Comparison of ENCODE assay signal across 14 cellular contexts in the genomic region with DNA sequence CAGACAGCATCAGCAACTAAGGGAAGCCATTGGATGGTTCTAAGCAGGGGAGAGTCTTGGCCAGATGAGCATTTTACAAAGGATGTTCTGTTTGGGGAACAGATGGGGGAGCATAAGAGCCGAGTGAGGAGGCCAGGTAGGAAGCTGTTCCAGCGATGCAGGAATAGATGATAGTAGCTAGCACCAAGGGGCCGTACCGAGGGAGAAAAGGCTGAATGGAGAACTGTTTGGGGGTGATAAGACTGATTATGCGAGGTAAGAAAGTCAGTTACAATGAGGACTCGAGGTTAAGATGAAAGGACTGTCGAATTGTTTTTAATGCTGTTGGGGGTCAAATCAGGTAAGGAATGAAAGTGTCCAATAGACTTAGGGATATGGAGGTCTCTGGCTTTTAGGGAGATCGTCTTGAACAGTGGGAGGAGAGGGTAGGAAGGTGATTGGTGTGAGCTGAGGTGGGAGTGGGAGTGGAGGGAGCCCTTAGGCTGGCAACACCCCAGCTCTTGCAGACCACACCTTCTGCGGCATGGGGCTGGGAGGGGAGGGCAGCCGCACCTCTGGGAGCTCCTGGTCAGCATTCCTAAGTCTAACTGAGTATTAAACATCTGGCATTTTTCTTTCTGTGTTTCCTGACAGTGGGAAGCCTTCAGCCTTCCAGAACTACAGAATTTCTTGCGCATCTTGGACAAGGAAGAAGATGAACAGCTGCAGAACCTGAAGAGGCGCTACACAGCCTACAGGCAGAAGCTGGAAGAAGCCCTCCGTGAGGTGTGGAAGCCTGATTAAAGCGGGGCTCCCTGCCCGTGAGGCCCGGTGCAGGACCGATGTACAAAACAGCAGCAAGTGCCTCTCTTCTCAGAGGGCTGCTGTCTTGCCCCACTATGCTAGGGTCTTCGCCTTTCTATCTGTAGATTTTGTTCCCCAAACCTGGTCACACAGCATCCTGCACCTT.
DNase-seq lines count a peak whose midpoint lies in the region; ATAC-seq and TF ChIP-seq lines count a peak whose summit lies in the region.
"Had no signal": no experiment of that assay in that cellular context is flagged by ENCODE, and none has a peak within 500 bp of the region (broad histone marks: within the 10 kb centered on the region; RNA-seq: fewer than 3 reads in every experiment).

No MANE protein-coding gene starts in this region.

- H3K27me3 ChIP-seq in hepatocyte (no peaks in the 10 kb centered on the region), subcutaneous abdominal adipose tissue (ENCODE audit: control insufficient read depth in 5 of 5, insufficient read depth in 4 of 5, low read length in 5 of 5) (no peaks in the 10 kb centered on the region)

- no peak for DNase-seq in activated naive CD4-positive, alpha-beta T cell treated with anti-CD3 and anti-CD28 coated beads, Interleukin-2, amount 50 U/mL, for 16 hours
- DNase-seq in activated B cell treated with CpG ODN at 0.5 μM for 24 hours (no peak), hepatocyte (ENCODE audit: low spot score) (no peak), substantia nigra (lab: John Stamatoyannopoulos, UW) (no peak), NCI-H187 treated with DMSO at 0.1 percent for 48 hours (lab: John Stamatoyannopoulos, UW) (no peak)
- DNase-seq in stimulated activated CD4-positive, alpha-beta T cell treated with anti-CD3 and anti-CD28 coated beads, Interleukin-15, amount 100 ng/mL, for 24 hours: no peak
- DNase-seq: activated gamma-delta T cell treated with Interleukin-2 at 50 U/mL for 16 hours; psoas muscle; SHP77 treated with DMSO at 0.1 percent for 48 hours; stimulated activated CD4-positive, alpha-beta T cell treated with anti-CD3 and anti-CD28 coated beads, Interleukin-1b, Interleukin-23, amount 100 ng/mL, for 48 hours had no signal

- no peaks in the 10 kb centered on the region for H3K27me3 Mint-ChIP-seq in activated naive CD4-positive, alpha-beta T cell treated with anti-CD3 and anti-CD28 coated beads, Interleukin-2, amount 50 U/mL, for 24 hours
- H3K27me3 Mint-ChIP-seq in activated B cell treated with CpG ODN at 0.5 μM for 24 hours: no peaks in the 10 kb centered on the region

- H3K4me3 ChIP-seq in hepatocyte (no peak overlapping the region), subcutaneous abdominal adipose tissue (ENCODE audit: low read depth in 1 of 5, low read length in 5 of 5) (no peak overlapping the region)
- H3K4me3 ChIP-seq: coronary artery, psoas muscle had no signal

- CTCF ChIA-PET in activated B cell treated with CpG ODN at 0.5 μM for 24 hours (lab: Charles Lee): interaction anchor here (5.0 kb wide), 1 partner anchor 147 kb away, joined by 171 read pairs; no protein-coding TSS in a partner anchor

- H3K9me3 Mint-ChIP-seq in activated naive CD4-positive, alpha-beta T cell treated with anti-CD3 and anti-CD28 coated beads, Interleukin-2, amount 50 U/mL, for 24 hours: no peaks in the 10 kb centered on the region
- no peaks in the 10 kb centered on the region for H3K9me3 Mint-ChIP-seq in activated B cell treated with CpG ODN at 0.5 μM for 24 hours

- H3K9me3 ChIP-seq in hepatocyte (ENCODE audit: low read depth) (no peaks in the 10 kb centered on the region), subcutaneous abdominal adipose tissue (ENCODE audit: control insufficient read depth in 5 of 5, low read length in 5 of 5) (no peaks in the 10 kb centered on the region)
- H3K9me3 ChIP-seq: psoas muscle had no signal

- H3K4me3 Mint-ChIP-seq in activated naive CD4-positive, alpha-beta T cell treated with anti-CD3 and anti-CD28 coated beads, Interleukin-2, amount 50 U/mL, for 24 hours: peak overlapping the region; percentile 43
- H3K4me3 Mint-ChIP-seq in activated B cell treated with CpG ODN at 0.5 μM for 24 hours: no peak overlapping the region

- TF ChIP-seq CTCF in activated B cell treated with CpG ODN at 0.5 μM for 24 hours (IDR thresholded peaks at IDR 0.05) (no peak), hepatocyte (IDR thresholded peaks at IDR 0.05; ENCODE audit: poor library complexity) (peak; percentile 5)

- peaks cover 22% of the 10 kb centered on the region for H3K36me3 Mint-ChIP-seq in activated naive CD4-positive, alpha-beta T cell treated with anti-CD3 and anti-CD28 coated beads, Interleukin-2, amount 50 U/mL, for 24 hours
- H3K36me3 Mint-ChIP-seq in activated B cell treated with CpG ODN at 0.5 μM for 24 hours (ENCODE audit: low read depth): peaks cover 71% of the 10 kb centered on the region

- ATAC-seq in activated B cell treated with CpG ODN at 0.5 μM for 24 hours (ENCODE audit: low read depth): no peak
- ATAC-seq: HCT116, psoas muscle had no signal

- H4K20me1 ChIP-seq in hepatocyte (ENCODE audit: insufficient read depth, poor library complexity, severe bottlenecking): no peaks in the 10 kb centered on the region

- H3K36me3 ChIP-seq in hepatocyte (replicated peaks; ENCODE audit: insufficient read depth, low read depth) (no peaks in the 10 kb centered on the region), subcutaneous abdominal adipose tissue (ENCODE audit: control insufficient read depth in 5 of 5, insufficient read depth in 5 of 5, low read length in 5 of 5) (peaks cover 0 to 27% (median 13%) of the 10 kb centered on the region in 5 donors)

- intact Hi-C loops in activated B cell treated with CpG ODN at 0.5 μM for 24 hours (cut with micrococcal nuclease): no loop called here

- peak overlapping the region; percentile 96 for H3K27ac Mint-ChIP-seq in activated naive CD4-positive, alpha-beta T cell treated with anti-CD3 and anti-CD28 coated beads, Interleukin-2, amount 50 U/mL, for 24 hours
- peak overlapping the region; percentile 9 for H3K27ac Mint-ChIP-seq in activated B cell treated with CpG ODN at 0.5 μM for 24 hours

- H3K4me1 ChIP-seq in hepatocyte (ENCODE audit: insufficient read depth): no peaks in the 10 kb centered on the region
- peaks cover 4 to 22% (median 18%) of the 10 kb centered on the region in 5 donors for H3K4me1 ChIP-seq in subcutaneous abdominal adipose tissue (ENCODE audit: control insufficient read depth in 5 of 5, insufficient read depth in 5 of 5, low read length in 5 of 5)

- 77% methylated on average over 18 of the region's 18 CpGs for WGBS in hepatocyte (ENCODE audit: low lambda C conversion rate, missing lambda C conversion rate)

- no peak overlapping the region for H3K27ac ChIP-seq in hepatocyte
- H3K27ac ChIP-seq in subcutaneous abdominal adipose tissue (ENCODE audit: low read depth, low read length): peak overlapping the region; percentile 0
- no peak overlapping the region for H3K27ac ChIP-seq in substantia nigra (ENCODE audit: low read depth, low read length, poor library complexity, severe bottlenecking)
- H3K27ac ChIP-seq: psoas muscle had no signal

- H2AFZ ChIP-seq in hepatocyte: no peak overlapping the region

- peaks cover 73% of the 10 kb centered on the region for H3K4me1 Mint-ChIP-seq in activated naive CD4-positive, alpha-beta T cell treated with anti-CD3 and anti-CD28 coated beads, Interleukin-2, amount 50 U/mL, for 24 hours
- peaks cover 21% of the 10 kb centered on the region for H3K4me1 Mint-ChIP-seq in activated B cell treated with CpG ODN at 0.5 μM for 24 hours

- H3K9me2 ChIP-seq in hepatocyte (replicated peaks; ENCODE audit: insufficient read depth): no peaks in the 10 kb centered on the region

- H3K79me2 ChIP-seq in hepatocyte: peaks cover 2% of the 10 kb centered on the region

- H3K9ac ChIP-seq in subcutaneous abdominal adipose tissue (ENCODE audit: low read length in 5 of 5): no peak overlapping the region

- no peak overlapping the region for H3K4me2 ChIP-seq in hepatocyte

- POLR2A ChIA-PET in activated B cell treated with CpG ODN at 0.5 μM for 24 hours (lab: Charles Lee): interaction anchor here (0.5 to 1.1 kb wide), 4 partner anchors 25 to 145 kb away, joined by 3 to 6 read pairs (median 4); no protein-coding TSS in a partner anchor
